ENCODE assay signal across 27 cellular contexts in genomic region chr4:132346016-132346415, GRCh38.
"Had no signal": no experiment of that assay in that cellular context is flagged by ENCODE, and none has a peak within 500 bp of the region (broad histone marks: within the 10 kb centered on the region; RNA-seq: fewer than 3 reads in every experiment).

No MANE protein-coding gene starts in this region.

- H3K9me2 ChIP-seq: SK-N-SH had no signal

- H3K27ac ChIP-seq: KMS-11, Peyer's patch, SJSA1 had no signal

- H3K4me3 ChIP-seq: MG63, Peyer's patch, SJSA1 had no signal

- H3K9me3 ChIP-seq: MG63, Peyer's patch, SJSA1, SK-N-SH had no signal

- H3K4me1 ChIP-seq: Peyer's patch, SJSA1 had no signal

- H3K27me3 ChIP-seq: MG63, Peyer's patch, SJSA1 had no signal

- DNase-seq: Karpas-422, MG63, NCI-H1048, NCI-H1092 treated with DMSO at 0.1 percent for 48 hours, NCI-H1105 treated with DMSO at 0.1 percent for 48 hours, NCI-H1417 treated with DMSO at 0.1 percent for 48 hours, NCI-H1436 treated with DMSO at 0.1 percent for 48 hours, NCI-H1694 treated with DMSO at 0.1 percent for 48 hours, NCI-H187 treated with DMSO at 0.1 percent for 48 hours, NCI-H2029, NCI-H2081, NCI-H2171, NCI-H226, NCI-H446 treated with DMSO at 0.1 percent for 48 hours, NCI-H524, NCI-H526, NCI-H69, NCI-H748 treated with DMSO at 0.1 percent for 48 hours, NCI-H82, Peyer's patch, Right ventricle myocardium superior, RPMI8226, SHP77 treated with DMSO at 0.1 percent for 48 hours, SK-N-SH, T-helper 1 cell had no signal

- H3K4me2 ChIP-seq: KMS-11, SK-N-SH had no signal

- H3K36me3 ChIP-seq: MG63, Peyer's patch, SJSA1 had no signal
